8 cellular contexts compared by ENCODE assay signal in the genomic region with DNA sequence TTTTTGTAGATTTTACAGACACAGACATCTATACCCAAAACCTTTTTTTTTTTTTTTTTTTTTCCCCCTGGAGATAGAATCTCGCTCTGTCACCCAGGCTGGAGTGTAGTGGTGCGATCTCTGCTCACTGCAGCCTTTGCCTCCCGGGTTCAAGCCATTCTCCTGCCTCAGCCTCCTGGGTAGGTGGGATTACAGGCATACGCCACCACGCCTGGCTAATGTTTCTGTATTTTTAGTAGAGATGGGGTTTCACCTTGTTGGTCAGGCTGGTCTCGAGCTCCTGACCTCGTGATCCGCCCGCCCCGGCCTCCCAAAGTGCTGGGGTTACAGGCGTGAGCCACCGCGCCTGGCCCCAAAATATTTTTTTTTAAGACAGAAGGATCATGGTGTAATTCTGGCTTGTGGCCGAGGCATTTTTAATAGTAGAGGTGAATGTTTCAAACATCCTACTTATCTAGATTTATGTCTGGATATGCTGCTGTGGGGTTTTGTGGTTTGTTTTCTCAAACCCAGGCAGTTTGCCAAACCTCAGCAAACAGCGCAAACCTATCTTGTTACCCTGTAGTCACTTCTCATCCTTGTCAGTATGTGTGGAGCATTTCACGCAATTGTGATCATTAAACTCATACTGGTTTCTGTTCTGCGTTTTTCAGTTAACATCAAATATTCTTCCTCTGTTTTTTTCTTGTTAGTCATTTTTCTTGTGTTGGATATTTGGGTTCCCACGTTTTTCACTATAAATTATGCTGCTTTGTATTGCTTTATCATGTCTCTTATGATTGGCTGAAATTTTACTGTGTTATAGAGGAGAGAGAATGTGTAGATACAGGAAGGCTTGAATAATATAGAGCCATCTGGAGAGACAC. TPM values are rescaled to one million over a fixed set of nuclear protein-coding genes. Genes with fewer than 3 reads are reported as not detected.
A peak's percentile ranks its signal among the peaks of the same experiment; 100 is the strongest.
DNase-seq lines count a peak whose midpoint lies in the region; ATAC-seq and TF ChIP-seq lines count a peak whose summit lies in the region.

No MANE protein-coding gene starts in this region.

- H3K9me3 ChIP-seq in fibroblast of lung (ENCODE audit: control insufficient read depth, insufficient read depth, low read depth, low read length) = no peaks in the 10 kb centered on the region

- H3K4me2 ChIP-seq in fibroblast of lung (ENCODE audit: extremely low read depth, insufficient read depth, low read length) = no peak overlapping the region

- H3K4me1 ChIP-seq in fibroblast of lung (ENCODE audit: control insufficient read depth, extremely low read depth, insufficient read depth, low read length) = no peaks in the 10 kb centered on the region

- no peak overlapping the region for H3K4me3 ChIP-seq in fibroblast of lung (replicated peaks in 1 of 4; ENCODE audit: control extremely low read depth in 1 of 4, insufficient read depth in 1 of 4, low read depth in 3 of 4, low read length in 4 of 4)

- no peak overlapping the region for H2AFZ ChIP-seq in fibroblast of lung (ENCODE audit: low read length)

- ATAC-seq in HG02938 (IDR thresholded peaks at IDR 0.05; ENCODE audit: unreplicated experiment) = peak; percentile 62

- no peaks in the 10 kb centered on the region for H3K27me3 ChIP-seq in fibroblast of lung (ENCODE audit: control insufficient read depth, insufficient read depth, low read length)

- no peak overlapping the region for H3K27ac ChIP-seq in fibroblast of lung (ENCODE audit: insufficient read depth, low read length)

- no peak overlapping the region for H3K9ac ChIP-seq in fibroblast of lung (ENCODE audit: insufficient read depth, low read length)

- no peak for TF ChIP-seq CTCF in fibroblast of lung (conservative IDR thresholded peaks at IDR 0.05 in 1 of 2, IDR thresholded peaks at IDR 0.05 in 1 of 2; ENCODE audit: low read depth in 1 of 2, low read length in 2 of 2)

- H4K20me1 ChIP-seq in fibroblast of lung (ENCODE audit: control insufficient read depth, extremely low read depth, insufficient read depth, low read length) = no peaks in the 10 kb centered on the region

- no peaks in the 10 kb centered on the region for H3K79me2 ChIP-seq in fibroblast of lung (ENCODE audit: control insufficient read depth, insufficient read depth, low read length)

- DNase-seq in DMS53 treated with DMSO at 0.1 percent for 48 hours (lab: John Stamatoyannopoulos, UW; ENCODE audit: unreplicated experiment) (peak; percentile 11), NCI-H69 (lab: John Stamatoyannopoulos, UW) (peak; percentile 96), fibroblast of lung (ENCODE audit: low read depth in 2 of 2) (peak; percentile 94 to 99), midbrain (lab: John Stamatoyannopoulos, UW) (no peak), germinal center (ENCODE audit: low spot score) (no peak)
- peak; percentile 58 for DNase-seq in activated CD8-positive, alpha-beta memory T cell treated with anti-CD3 and anti-CD28 coated beads, Interleukin-2, amount 50 U/mL, for 1 hour (ENCODE audit: extremely low read depth)
- DNase-seq in stimulated activated CD4-positive, alpha-beta T cell treated with anti-CD3 and anti-CD28 coated beads, TNF-alpha, amount 100 ng/mL, for 24 hours (ENCODE audit: low read depth in 3 of 3) = peak; percentile 24 to 51 (median 47)

- peaks cover 5% of the 10 kb centered on the region for H3K36me3 ChIP-seq in fibroblast of lung (ENCODE audit: control insufficient read depth, insufficient read depth, low read length)

RNA-seq across cellular contexts. Expression of a gene that starts 36.2 kb away (rescaled TPM):
- total RNA-seq in fibroblast of lung = 8.5 and 10.9 TPM in 2 replicates
- polyA plus RNA-seq in fibroblast of lung = 7.2 and 8.0 TPM in 2 replicates
- 6.5 and 6.8 TPM in 2 replicates for polyA plus RNA-seq in fibroblast of lung (2012)
- polyA minus RNA-seq in fibroblast of lung (ENCODE audit: low replicate concordance) = 8.1 and 8.6 TPM in 2 replicates

RNA-seq across cellular contexts. Expression of a gene that starts 45.9 kb away (rescaled TPM):
- 73.4 and 97.8 TPM in 2 replicates for total RNA-seq in fibroblast of lung
- polyA plus RNA-seq in fibroblast of lung = 82.2 and 82.5 TPM in 2 replicates
- 67.2 and 68.4 TPM in 2 replicates for polyA plus RNA-seq in fibroblast of lung (2012)
- polyA minus RNA-seq in fibroblast of lung (ENCODE audit: low replicate concordance) = 71.5 and 114 TPM in 2 replicates

Comparison
In these comparisons a context has a peak if more than half of its experiments do, and no peak if none do; other contexts are left out.
1. DNase-seq: peak in DMS53 treated with DMSO at 0.1 percent for 48 hours (single experiment), NCI-H69 (single experiment), activated CD8-positive, alpha-beta memory T cell treated with anti-CD3 and anti-CD28 coated beads, Interleukin-2, amount 50 U/mL, for 1 hour (single experiment), fibroblast of lung (2 of 2) and stimulated activated CD4-positive, alpha-beta T cell treated with anti-CD3 and anti-CD28 coated beads, TNF-alpha, amount 100 ng/mL, for 24 hours (3 of 3); none in midbrain (single experiment) and germinal center (single experiment).